1 cellular context compared by ENCODE assay signal in the genomic region with DNA sequence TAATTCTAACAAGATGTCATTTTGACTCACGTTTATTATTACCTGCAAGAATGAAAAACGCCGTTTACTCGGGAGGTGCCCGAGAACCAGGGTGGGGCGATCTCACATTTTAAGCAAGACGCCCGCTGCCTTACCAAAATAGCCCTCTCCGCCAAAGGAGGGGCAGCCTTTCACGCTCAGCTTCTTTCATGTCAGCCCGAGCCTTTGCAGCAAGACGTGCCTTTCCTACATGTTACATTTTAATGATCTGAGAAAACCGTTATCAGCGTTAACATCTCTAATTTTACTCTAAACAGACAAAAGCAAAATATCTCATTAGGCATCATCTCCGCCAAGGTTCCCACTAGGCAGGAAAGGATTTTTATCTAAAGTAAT.
TF ChIP-seq lines count a peak whose summit lies in the region.

No MANE protein-coding gene starts in this region.

TF ChIP-seq in WTC11, 78 proteins besides CTCF, POLR2A, EP300 and RAD21 (continued from another document):
- TF ChIP-seq, protein P1, sequence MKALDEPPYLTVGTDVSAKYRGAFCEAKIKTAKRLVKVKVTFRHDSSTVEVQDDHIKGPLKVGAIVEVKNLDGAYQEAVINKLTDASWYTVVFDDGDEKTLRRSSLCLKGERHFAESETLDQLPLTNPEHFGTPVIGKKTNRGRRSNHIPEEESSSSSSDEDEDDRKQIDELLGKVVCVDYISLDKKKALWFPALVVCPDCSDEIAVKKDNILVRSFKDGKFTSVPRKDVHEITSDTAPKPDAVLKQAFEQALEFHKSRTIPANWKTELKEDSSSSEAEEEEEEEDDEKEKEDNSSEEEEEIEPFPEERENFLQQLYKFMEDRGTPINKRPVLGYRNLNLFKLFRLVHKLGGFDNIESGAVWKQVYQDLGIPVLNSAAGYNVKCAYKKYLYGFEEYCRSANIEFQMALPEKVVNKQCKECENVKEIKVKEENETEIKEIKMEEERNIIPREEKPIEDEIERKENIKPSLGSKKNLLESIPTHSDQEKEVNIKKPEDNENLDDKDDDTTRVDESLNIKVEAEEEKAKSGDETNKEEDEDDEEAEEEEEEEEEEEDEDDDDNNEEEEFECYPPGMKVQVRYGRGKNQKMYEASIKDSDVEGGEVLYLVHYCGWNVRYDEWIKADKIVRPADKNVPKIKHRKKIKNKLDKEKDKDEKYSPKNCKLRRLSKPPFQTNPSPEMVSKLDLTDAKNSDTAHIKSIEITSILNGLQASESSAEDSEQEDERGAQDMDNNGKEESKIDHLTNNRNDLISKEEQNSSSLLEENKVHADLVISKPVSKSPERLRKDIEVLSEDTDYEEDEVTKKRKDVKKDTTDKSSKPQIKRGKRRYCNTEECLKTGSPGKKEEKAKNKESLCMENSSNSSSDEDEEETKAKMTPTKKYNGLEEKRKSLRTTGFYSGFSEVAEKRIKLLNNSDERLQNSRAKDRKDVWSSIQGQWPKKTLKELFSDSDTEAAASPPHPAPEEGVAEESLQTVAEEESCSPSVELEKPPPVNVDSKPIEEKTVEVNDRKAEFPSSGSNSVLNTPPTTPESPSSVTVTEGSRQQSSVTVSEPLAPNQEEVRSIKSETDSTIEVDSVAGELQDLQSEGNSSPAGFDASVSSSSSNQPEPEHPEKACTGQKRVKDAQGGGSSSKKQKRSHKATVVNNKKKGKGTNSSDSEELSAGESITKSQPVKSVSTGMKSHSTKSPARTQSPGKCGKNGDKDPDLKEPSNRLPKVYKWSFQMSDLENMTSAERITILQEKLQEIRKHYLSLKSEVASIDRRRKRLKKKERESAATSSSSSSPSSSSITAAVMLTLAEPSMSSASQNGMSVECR (CRISPR knock-in tag; IDR thresholded peaks at IDR 0.05; ENCODE audit: borderline replicate concordance) = no peak
- TF ChIP-seq EMX1 (CRISPR knock-in tag; IDR thresholded peaks at IDR 0.05) = no peak
- TF ChIP-seq NFATC4 (CRISPR knock-in tag; IDR thresholded peaks at IDR 0.05) = no peak
